Comparison of ENCODE assay signal across 12 cellular contexts in the genomic region with DNA sequence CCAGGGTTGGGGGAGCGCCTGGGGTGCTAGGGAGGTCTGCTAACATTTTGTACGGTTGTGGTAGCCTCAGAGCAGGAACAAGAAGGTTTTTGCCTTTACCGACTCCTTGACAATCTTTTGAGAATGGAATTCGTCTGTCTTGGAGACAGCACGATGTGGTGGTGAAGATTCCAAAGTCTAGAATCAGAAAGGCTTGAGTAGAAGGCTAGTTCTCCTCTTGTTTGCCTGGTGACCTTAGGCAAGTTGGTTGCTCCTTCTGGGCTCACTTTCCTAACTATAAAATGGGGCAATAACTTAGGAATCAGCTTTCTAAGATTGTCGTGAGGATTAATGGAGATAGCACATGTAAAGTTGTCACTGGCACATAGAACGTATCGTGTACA. TPM values are rescaled to one million over a fixed set of nuclear protein-coding genes. Genes with fewer than 3 reads are reported as not detected.
DNase-seq lines count a peak whose midpoint lies in the region; ATAC-seq and TF ChIP-seq lines count a peak whose summit lies in the region.
"Had no signal": no experiment of that assay in that cellular context is flagged by ENCODE, and none has a peak within 500 bp of the region (broad histone marks: within the 10 kb centered on the region; RNA-seq: fewer than 3 reads in every experiment).

No MANE protein-coding gene starts in this region.

- no peaks in the 10 kb centered on the region for H3K79me2 ChIP-seq in H9 (ENCODE audit: insufficient read depth, low read length)

- H2BK12ac ChIP-seq in H9 (ENCODE audit: insufficient read length, low read depth, low read length) = peak overlapping the region; percentile 1
- no peak overlapping the region for H2BK12ac ChIP-seq in mesenchymal stem cell (ENCODE audit: low read length in 2 of 2)

- H2AK5ac ChIP-seq in H9 (ENCODE audit: insufficient read length, low read length) = peak overlapping the region; percentile 9
- H2AK5ac ChIP-seq in mesenchymal stem cell (ENCODE audit: low read length, severe bottlenecking) = no peak overlapping the region

- no peak overlapping the region for H3K23ac ChIP-seq in H9 (ENCODE audit: insufficient read length, low read depth, low read length)
- H3K23ac ChIP-seq in mesenchymal stem cell (ENCODE audit: low read length in 2 of 2) = peak overlapping the region in 1 of 2 experiments; percentile 23

- no peak overlapping the region for H3K56ac ChIP-seq in H9 (ENCODE audit: insufficient read length, low read depth, low read length)

- peaks cover 57% of the 10 kb centered on the region for H3K27me3 Mint-ChIP-seq in H9 (ENCODE audit: low read depth)
- peaks cover 48% of the 10 kb centered on the region for H3K27me3 Mint-ChIP-seq in brain
- peaks cover 71% of the 10 kb centered on the region for H3K27me3 Mint-ChIP-seq in activated CD4-positive, alpha-beta T cell treated with anti-CD3 and anti-CD28 coated beads, Interleukin-2, amount 10 ng/mL, durations not matched to agents 24 days and 14 days

- DNase-seq in H9 (no peak), mesenchymal stem cell (no peak), NCI-H1930 (lab: John Stamatoyannopoulos, UW) (no peak), GM10248 (ENCODE audit: extremely low spot score) (no peak)
- no peak for DNase-seq in stimulated activated effector memory CD8-positive, alpha-beta T cell treated with anti-CD3 and anti-CD28 coated beads, Interleukin-12 subunit alpha, Interleukin-12 subunit beta, amount 100 ng/mL, for 72 hours (ENCODE audit: low spot score in 2 of 2)
- no peak for DNase-seq in activated CD4-positive, alpha-beta T cell treated with anti-CD3 and anti-CD28 coated beads, Interleukin-2, amount 10 ng/mL, durations not matched to agents 24 days and 14 days
- DNase-seq: MV-4-11 had no signal

- H4K5ac ChIP-seq in H9 (ENCODE audit: insufficient read length, low read depth, low read length) = no peak overlapping the region

- CTCF ChIA-PET in GM10248 (lab: Yijun Ruan, JAX) = interaction anchor here (1.2 kb wide), 1 partner anchor 10 kb away, joined by 3 read pairs; no protein-coding TSS in a partner anchor

- H3K27me3 ChIP-seq in H9 (ENCODE audit: insufficient read depth, low read length) (no peaks in the 10 kb centered on the region), mesenchymal stem cell (ENCODE audit: control insufficient read depth in 1 of 2, insufficient read depth in 1 of 2, low read length in 2 of 2) (peaks cover 50 to 66% of the 10 kb centered on the region in 2 experiments)
- H3K27me3 ChIP-seq: uterus had no signal

- H2BK120ac ChIP-seq in H9 (ENCODE audit: low read depth, low read length, poor library complexity, severe bottlenecking) = peak overlapping the region; percentile 26
- H2BK120ac ChIP-seq in mesenchymal stem cell (ENCODE audit: low read depth, low read length) = no peak overlapping the region

- H3K4me3 ChIP-seq in mesenchymal stem cell (ENCODE audit: insufficient read depth in 1 of 2, low read depth in 1 of 2, low read length in 2 of 2) = peak overlapping the region in 1 of 2 experiments; percentile 79

- H4K91ac ChIP-seq in H9 (ENCODE audit: insufficient read length, low read depth, low read length) (no peak overlapping the region), mesenchymal stem cell (ENCODE audit: low read length) (no peak overlapping the region)

- no peaks in the 10 kb centered on the region for H3K36me3 ChIP-seq in mesenchymal stem cell (ENCODE audit: control insufficient read depth in 1 of 2, insufficient read depth in 2 of 2, low read depth in 1 of 2, low read length in 2 of 2)
- H3K36me3 ChIP-seq: uterus had no signal

- no peak overlapping the region for H3K9ac ChIP-seq in H9 (ENCODE audit: extremely low read depth, insufficient read length, low read length)
- H3K9ac ChIP-seq in mesenchymal stem cell (ENCODE audit: low read length) = peak overlapping the region; percentile 78

- H3K4ac ChIP-seq in H9 (ENCODE audit: low read depth, low read length) (no peak overlapping the region; the same call in 1 of the 2 replicates), mesenchymal stem cell (ENCODE audit: low read depth in 1 of 2, low read length in 2 of 2) (no peak overlapping the region)

- H4K8ac ChIP-seq in H9 (replicated peaks; ENCODE audit: insufficient read length, low read depth, low read length) (no peak overlapping the region), mesenchymal stem cell (ENCODE audit: low read length) (no peak overlapping the region)

- H3K9me3 Mint-ChIP-seq in H9 = no peaks in the 10 kb centered on the region
- peaks cover 0 to 6% (median 3%) of the 10 kb centered on the region in 5 experiments for H3K9me3 Mint-ChIP-seq in brain
- H3K9me3 Mint-ChIP-seq in stimulated activated effector memory CD8-positive, alpha-beta T cell treated with anti-CD3 and anti-CD28 coated beads, Interleukin-12 subunit alpha, Interleukin-12 subunit beta, amount 100 ng/mL, for 72 hours = no peaks in the 10 kb centered on the region
- no peaks in the 10 kb centered on the region for H3K9me3 Mint-ChIP-seq in activated CD4-positive, alpha-beta T cell treated with anti-CD3 and anti-CD28 coated beads, Interleukin-2, amount 10 ng/mL, durations not matched to agents 24 days and 14 days
- H3K9me3 Mint-ChIP-seq: activated T-helper 1 cell treated with anti-CD3 and anti-CD28 coated beads, Interleukin-12 subunit alpha, Interleukin-12 subunit beta, Interleukin-2, Interleukin-4 antibody, amounts not matched to agents 30 ng/mL and 10 ng/mL and 1 ng/mL, durations not matched to agents 14 hours and 24 hours and 36 hours had no signal

- POLR2A ChIA-PET in GM10248 (lab: Yijun Ruan, JAX) = no interaction called here

- H2AFZ ChIP-seq in H9 (ENCODE audit: low read length) (no peak overlapping the region), mesenchymal stem cell (ENCODE audit: low read depth, low read length) (no peak overlapping the region)

- TF ChIP-seq CTCF in H9 (conservative IDR thresholded peaks at IDR 0.05) (no peak), brain (conservative IDR thresholded peaks at IDR 0.05) (no peak), GM10248 (IDR thresholded peaks at IDR 0.05; ENCODE audit: control extremely low read depth, extremely low read depth, low read depth, missing control alignments) (no peak)

- intact Hi-C loops in activated CD4-positive, alpha-beta T cell treated with anti-CD3 and anti-CD28 coated beads, Interleukin-2, amount 10 ng/mL, durations not matched to agents 24 days and 14 days (cut with micrococcal nuclease) = no loop called here

- H3K4me1 Mint-ChIP-seq in H9 (peaks cover 15 to 17% of the 10 kb centered on the region in 2 experiments), brain (peaks cover 18% of the 10 kb centered on the region)
- peaks cover 7% of the 10 kb centered on the region for H3K4me1 Mint-ChIP-seq in stimulated activated effector memory CD8-positive, alpha-beta T cell treated with anti-CD3 and anti-CD28 coated beads, Interleukin-12 subunit alpha, Interleukin-12 subunit beta, amount 100 ng/mL, for 72 hours
- H3K4me1 Mint-ChIP-seq in activated CD4-positive, alpha-beta T cell treated with anti-CD3 and anti-CD28 coated beads, Interleukin-2, amount 10 ng/mL, durations not matched to agents 24 days and 14 days = peaks cover 6% of the 10 kb centered on the region

- peak overlapping the region; percentile 80 for H3K18ac ChIP-seq in H9 (ENCODE audit: insufficient read length, low read depth, low read length)
- H3K18ac ChIP-seq in mesenchymal stem cell (ENCODE audit: low read depth in 1 of 2, low read length in 2 of 2) = no peak overlapping the region

- H2BK5ac ChIP-seq in H9 (ENCODE audit: insufficient read length, low read length) (no peak overlapping the region), mesenchymal stem cell (ENCODE audit: low read depth, low read length, poor library complexity, severe bottlenecking) (no peak overlapping the region)

- peak overlapping the region; percentile 91 for H3K4me2 ChIP-seq in H9 (ENCODE audit: insufficient read depth, insufficient read length, low read length)
- peak overlapping the region; percentile 98 for H3K4me2 ChIP-seq in mesenchymal stem cell (ENCODE audit: low read length, poor library complexity, severe bottlenecking)

- no CpG with 5 or more reads among the region's 8 CpGs for WGBS in H9 (ENCODE audit: extremely low coverage, insufficient read length, low lambda C conversion rate)
- 93% methylated on average over 6 of the region's 8 CpGs for WGBS in mesenchymal stem cell

- H3K27ac ChIP-seq in H9 (ENCODE audit: insufficient read length, low read depth, low read length) = no peak overlapping the region
- no peak overlapping the region for H3K27ac ChIP-seq in mesenchymal stem cell (ENCODE audit: low read length, poor library complexity, severe bottlenecking)
- H3K27ac ChIP-seq: uterus had no signal

- H3K9me3 ChIP-seq in H9 (ENCODE audit: control insufficient read depth, low read depth, low read length) (no peaks in the 10 kb centered on the region), mesenchymal stem cell (ENCODE audit: control insufficient read depth, low read length) (no peaks in the 10 kb centered on the region)
- H3K9me3 ChIP-seq: uterus had no signal

- H3K23me2 ChIP-seq in H9 (ENCODE audit: insufficient read length, low read depth, low read length, poor library complexity, severe bottlenecking) = peaks cover 7% of the 10 kb centered on the region

- H3T11ph ChIP-seq in H9 (ENCODE audit: low read length) = no peak overlapping the region

- H3K14ac ChIP-seq in H9 (ENCODE audit: insufficient read depth, low read length) = no peak overlapping the region; the same call in 1 of the 2 replicates
- no peak overlapping the region for H3K14ac ChIP-seq in mesenchymal stem cell (ENCODE audit: low read length in 2 of 2)

- H3K79me1 ChIP-seq in H9 (ENCODE audit: insufficient read depth, low read depth, low read length, poor library complexity, severe bottlenecking) (no peaks in the 10 kb centered on the region), mesenchymal stem cell (replicated peaks; ENCODE audit: low read length, poor library complexity, severe bottlenecking) (no peaks in the 10 kb centered on the region)

- H3K36me3 Mint-ChIP-seq in H9 (ENCODE audit: insufficient read depth in 1 of 3, low read depth in 3 of 3) (no peaks in the 10 kb centered on the region), brain (no peaks in the 10 kb centered on the region)
- no peaks in the 10 kb centered on the region for H3K36me3 Mint-ChIP-seq in stimulated activated effector memory CD8-positive, alpha-beta T cell treated with anti-CD3 and anti-CD28 coated beads, Interleukin-12 subunit alpha, Interleukin-12 subunit beta, amount 100 ng/mL, for 72 hours
- no peaks in the 10 kb centered on the region for H3K36me3 Mint-ChIP-seq in activated CD4-positive, alpha-beta T cell treated with anti-CD3 and anti-CD28 coated beads, Interleukin-2, amount 10 ng/mL, durations not matched to agents 24 days and 14 days (ENCODE audit: low read depth)

- H3K4me3 Mint-ChIP-seq in H9 = peak overlapping the region; percentile 70 to 79; a peak in 4 of 5 replicates
- H3K4me3 Mint-ChIP-seq in brain = peak overlapping the region; percentile 82 to 88 (median 85)
- peak overlapping the region; percentile 74 for H3K4me3 Mint-ChIP-seq in stimulated activated effector memory CD8-positive, alpha-beta T cell treated with anti-CD3 and anti-CD28 coated beads, Interleukin-12 subunit alpha, Interleukin-12 subunit beta, amount 100 ng/mL, for 72 hours
- no peak overlapping the region for H3K4me3 Mint-ChIP-seq in activated CD4-positive, alpha-beta T cell treated with anti-CD3 and anti-CD28 coated beads, Interleukin-2, amount 10 ng/mL, durations not matched to agents 24 days and 14 days
- H3K4me3 Mint-ChIP-seq: activated T-helper 1 cell treated with anti-CD3 and anti-CD28 coated beads, Interleukin-12 subunit alpha, Interleukin-12 subunit beta, Interleukin-2, Interleukin-4 antibody, amounts not matched to agents 30 ng/mL and 10 ng/mL and 1 ng/mL, durations not matched to agents 14 hours and 24 hours and 36 hours had no signal

- H2BK15ac ChIP-seq in H9 (ENCODE audit: low read depth, low read length) = no peak overlapping the region
- H2BK15ac ChIP-seq in mesenchymal stem cell (ENCODE audit: low read depth, poor library complexity, severe bottlenecking) = no peak overlapping the region

- H3K4me1 ChIP-seq in H9 (ENCODE audit: insufficient read depth, low read length) (peaks cover 2% of the 10 kb centered on the region; the same call in 1 of the 2 replicates), mesenchymal stem cell (ENCODE audit: control insufficient read depth, insufficient read depth, low read depth, low read length) (peaks cover 11% of the 10 kb centered on the region)

- peak overlapping the region; percentile 94 for H2BK20ac ChIP-seq in H9 (ENCODE audit: low read depth, low read length, poor library complexity, severe bottlenecking)

- H3K27ac Mint-ChIP-seq in H9 = no peak overlapping the region
- peak overlapping the region in 1 of 5 experiments; percentile 36 for H3K27ac Mint-ChIP-seq in brain
- no peak overlapping the region for H3K27ac Mint-ChIP-seq in stimulated activated effector memory CD8-positive, alpha-beta T cell treated with anti-CD3 and anti-CD28 coated beads, Interleukin-12 subunit alpha, Interleukin-12 subunit beta, amount 100 ng/mL, for 72 hours
- H3K27ac Mint-ChIP-seq in activated CD4-positive, alpha-beta T cell treated with anti-CD3 and anti-CD28 coated beads, Interleukin-2, amount 10 ng/mL, durations not matched to agents 24 days and 14 days = no peak overlapping the region
- H3K27ac Mint-ChIP-seq: activated T-helper 1 cell treated with anti-CD3 and anti-CD28 coated beads, Interleukin-12 subunit alpha, Interleukin-12 subunit beta, Interleukin-2, Interleukin-4 antibody, amounts not matched to agents 30 ng/mL and 10 ng/mL and 1 ng/mL, durations not matched to agents 14 hours and 24 hours and 36 hours had no signal

- ATAC-seq in stimulated activated effector memory CD8-positive, alpha-beta T cell treated with anti-CD3 and anti-CD28 coated beads, Interleukin-12 subunit alpha, Interleukin-12 subunit beta, amount 100 ng/mL, for 72 hours = no peak
- no peak for ATAC-seq in HG03457 (IDR thresholded peaks at IDR 0.05; ENCODE audit: unreplicated experiment)

- H4K20me1 ChIP-seq in H9 (ENCODE audit: control insufficient read depth, insufficient read depth, insufficient read length) = no peaks in the 10 kb centered on the region

RNA-seq across cellular contexts. Expression of a gene that starts 0.7 kb away (rescaled TPM):
- 1.0 and 2.0 TPM in 2 replicates for total RNA-seq in H9 (2021)
- polyA plus RNA-seq in brain (ENCODE audit: insufficient read depth, low read depth, low replicate concordance) = 4.5 TPM
- 0.03 TPM for polyA plus RNA-seq in mesenchymal stem cell (2013, experiment 1 of 2)
- 0.27 TPM for polyA plus RNA-seq in mesenchymal stem cell (2013, experiment 2 of 2)
- total RNA-seq in activated CD4-positive, alpha-beta T cell treated with anti-CD3 and anti-CD28 coated beads, Interleukin-2, amount 10 ng/mL, durations not matched to agents 24 days and 14 days = not detected in 2 replicates
- total RNA-seq: activated T-helper 1 cell treated with anti-CD3 and anti-CD28 coated beads, Interleukin-12 subunit alpha, Interleukin-12 subunit beta, Interleukin-2, Interleukin-4 antibody, amounts not matched to agents 30 ng/mL and 10 ng/mL and 1 ng/mL, durations not matched to agents 14 hours and 24 hours and 36 hours; lung microvascular endothelial cell had no signal

RNA-seq across cellular contexts. Expression of a gene that starts 38.6 kb away (rescaled TPM):
- total RNA-seq in H9 (2021) = 35.4 and 36.4 TPM in 2 replicates
- 99.5 TPM for polyA plus RNA-seq in brain (ENCODE audit: insufficient read depth, low read depth, low replicate concordance)
- polyA plus RNA-seq in mesenchymal stem cell (2013, experiment 1 of 2) = 254 TPM
- 261 TPM for polyA plus RNA-seq in mesenchymal stem cell (2013, experiment 2 of 2)
- 1.5 and 1.7 TPM in 2 replicates for total RNA-seq in activated CD4-positive, alpha-beta T cell treated with anti-CD3 and anti-CD28 coated beads, Interleukin-2, amount 10 ng/mL, durations not matched to agents 24 days and 14 days

RNA-seq across cellular contexts. Expression of a gene that starts 54.3 kb away (rescaled TPM):
- 1.1 TPM in 2 replicates for total RNA-seq in H9 (2021)
- 0.25 TPM for polyA plus RNA-seq in brain (ENCODE audit: insufficient read depth, low read depth, low replicate concordance)
- 3.6 TPM for polyA plus RNA-seq in mesenchymal stem cell (2013, experiment 1 of 2)
- polyA plus RNA-seq in mesenchymal stem cell (2013, experiment 2 of 2) = 3.3 TPM
- 0.14 and 0.35 TPM in 2 replicates for total RNA-seq in activated CD4-positive, alpha-beta T cell treated with anti-CD3 and anti-CD28 coated beads, Interleukin-2, amount 10 ng/mL, durations not matched to agents 24 days and 14 days

Comparison
In these comparisons a context has a peak if more than half of its experiments do, and no peak if none do; other contexts are left out.
1. RNA of a gene that starts 38.6 kb away (total RNA-seq): 35.4 to 36.4 TPM in H9; 1.5 to 1.7 TPM in activated CD4-positive, alpha-beta T cell treated with anti-CD3 and anti-CD28 coated beads, Interleukin-2, amount 10 ng/mL, durations not matched to agents 24 days and 14 days; every median in the first group is over 10 times any median in the second.